ENCODE assay signal across 12 cellular contexts in the genomic region with DNA sequence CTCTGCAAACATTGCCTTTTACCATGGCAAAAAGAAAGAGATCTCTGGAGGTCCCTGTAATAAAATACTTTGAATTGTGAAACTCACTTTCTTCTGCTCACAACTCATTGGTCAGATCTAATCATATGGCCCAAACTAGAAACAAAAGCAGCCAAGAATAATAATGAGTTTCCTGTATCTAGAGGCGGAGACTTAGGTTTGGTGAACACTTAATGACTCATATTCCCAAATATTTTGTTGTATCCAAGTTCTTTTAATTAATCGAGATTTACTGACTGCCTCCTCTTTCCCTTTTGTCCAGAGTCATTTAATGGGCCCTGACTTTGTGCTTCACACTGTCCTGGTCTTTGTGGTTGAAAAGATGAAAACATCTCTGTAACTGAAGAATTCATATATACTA.
DNase-seq lines count a peak whose midpoint lies in the region; ATAC-seq and TF ChIP-seq lines count a peak whose summit lies in the region.
"Had no signal": no experiment of that assay in that cellular context is flagged by ENCODE, and none has a peak within 500 bp of the region (broad histone marks: within the 10 kb centered on the region; RNA-seq: fewer than 3 reads in every experiment).

No MANE protein-coding gene starts in this region.

- peak overlapping the region; percentile 94 for H3K27ac Mint-ChIP-seq in HFFc6
- H3K27ac Mint-ChIP-seq in activated T-cell treated with anti-CD3 and anti-CD28 coated beads, Interleukin-2, amount 50 U/mL, for 72 hours, result no peak overlapping the region
- H3K27ac Mint-ChIP-seq: activated CD8-positive, alpha-beta T cell treated with anti-CD3 and anti-CD28 coated beads, Interleukin-2, amount 10 ng/mL, durations not matched to agents 7 days and 5 days; B cell had no signal

- ATAC-seq in activated T-cell treated with anti-CD3 and anti-CD28 coated beads, Interleukin-2, amount 50 U/mL, for 72 hours (replicated peaks in 1 of 2), result no peak
- no peak for ATAC-seq in GM19328 (IDR thresholded peaks at IDR 0.05; ENCODE audit: unreplicated experiment)
- ATAC-seq: activated CD8-positive, alpha-beta T cell treated with anti-CD3 and anti-CD28 coated beads, Interleukin-2, amount 10 ng/mL, durations not matched to agents 7 days and 5 days; HepG2 had no signal

- no peaks in the 10 kb centered on the region for H3K27me3 Mint-ChIP-seq in HFFc6 (ENCODE audit: insufficient read depth)
- H3K27me3 Mint-ChIP-seq in activated T-cell treated with anti-CD3 and anti-CD28 coated beads, Interleukin-2, amount 50 U/mL, for 72 hours (ENCODE audit: low read depth), result no peaks in the 10 kb centered on the region
- H3K27me3 Mint-ChIP-seq: B cell had no signal

- H3K36me3 Mint-ChIP-seq in HFFc6 (ENCODE audit: low read depth), result no peaks in the 10 kb centered on the region
- H3K36me3 Mint-ChIP-seq in activated T-cell treated with anti-CD3 and anti-CD28 coated beads, Interleukin-2, amount 50 U/mL, for 72 hours (ENCODE audit: insufficient read depth in 2 of 2), result no peaks in the 10 kb centered on the region

- TF ChIP-seq CTCF in HFFc6 (IDR thresholded peaks at IDR 0.05), result no peak
- no peak for TF ChIP-seq CTCF in astrocyte of the cerebellum (IDR thresholded peaks at IDR 0.05; ENCODE audit: low read depth, low read length, missing control alignments)

- H3K4me3 Mint-ChIP-seq in HFFc6, result peak overlapping the region; percentile 78
- no peak overlapping the region for H3K4me3 Mint-ChIP-seq in activated T-cell treated with anti-CD3 and anti-CD28 coated beads, Interleukin-2, amount 50 U/mL, for 72 hours
- H3K4me3 Mint-ChIP-seq: activated CD8-positive, alpha-beta T cell treated with anti-CD3 and anti-CD28 coated beads, Interleukin-2, amount 10 ng/mL, durations not matched to agents 7 days and 5 days; B cell had no signal

- H3K4me1 Mint-ChIP-seq in HFFc6 (ENCODE audit: low read depth), result peaks cover 23% of the 10 kb centered on the region
- H3K4me1 Mint-ChIP-seq in activated T-cell treated with anti-CD3 and anti-CD28 coated beads, Interleukin-2, amount 50 U/mL, for 72 hours (ENCODE audit: low read depth), result no peaks in the 10 kb centered on the region
- H3K4me1 Mint-ChIP-seq: B cell had no signal

- in situ Hi-C loops in astrocyte of the cerebellum (cut with HindIII; ENCODE audit: low sequenced_read_pairs), result no loop called here

- peak; percentile 95 for DNase-seq in A172 (ENCODE audit: low spot score)
- DNase-seq in HFFc6, result peak; percentile 89
- DNase-seq in astrocyte of the cerebellum (ENCODE audit: low read depth), result peak; percentile 65
- peak; percentile 95 for DNase-seq in iris pigment epithelial cell (ENCODE audit: low read depth)
- no peak for DNase-seq in activated T-cell treated with anti-CD3 and anti-CD28 coated beads, Interleukin-2, amount 50 U/mL, for 72 hours
- DNase-seq in stimulated activated CD8-positive, alpha-beta memory T cell treated with anti-CD3 and anti-CD28 coated beads, Interleukin-4, amount 100 ng/mL, for 48 hours, result no peak
- no peak for DNase-seq in activated CD8-positive, alpha-beta memory T cell treated with anti-CD3 and anti-CD28 coated beads for 24 hours
- DNase-seq: activated CD8-positive, alpha-beta T cell treated with anti-CD3 and anti-CD28 coated beads, Interleukin-2, amount 10 ng/mL, durations not matched to agents 7 days and 5 days; amygdala had no signal

- no peak overlapping the region for H3K4me3 ChIP-seq in astrocyte of the cerebellum (ENCODE audit: low read depth, low read length)

- H3K9me3 Mint-ChIP-seq in HFFc6, result no peaks in the 10 kb centered on the region
- no peaks in the 10 kb centered on the region for H3K9me3 Mint-ChIP-seq in activated T-cell treated with anti-CD3 and anti-CD28 coated beads, Interleukin-2, amount 50 U/mL, for 72 hours

Comparison
In these comparisons a context has a peak if more than half of its experiments do, and no peak if none do; other contexts are left out.
1. DNase-seq: peak in A172 (single experiment), HFFc6 (single experiment), astrocyte of the cerebellum (single experiment) and iris pigment epithelial cell (single experiment); none in activated T-cell treated with anti-CD3 and anti-CD28 coated beads, Interleukin-2, amount 50 U/mL, for 72 hours (0 of 2), stimulated activated CD8-positive, alpha-beta memory T cell treated with anti-CD3 and anti-CD28 coated beads, Interleukin-4, amount 100 ng/mL, for 48 hours (single experiment) and activated CD8-positive, alpha-beta memory T cell treated with anti-CD3 and anti-CD28 coated beads for 24 hours (single experiment).